ENCODE assay signal across 36 cellular contexts in the genomic region with DNA sequence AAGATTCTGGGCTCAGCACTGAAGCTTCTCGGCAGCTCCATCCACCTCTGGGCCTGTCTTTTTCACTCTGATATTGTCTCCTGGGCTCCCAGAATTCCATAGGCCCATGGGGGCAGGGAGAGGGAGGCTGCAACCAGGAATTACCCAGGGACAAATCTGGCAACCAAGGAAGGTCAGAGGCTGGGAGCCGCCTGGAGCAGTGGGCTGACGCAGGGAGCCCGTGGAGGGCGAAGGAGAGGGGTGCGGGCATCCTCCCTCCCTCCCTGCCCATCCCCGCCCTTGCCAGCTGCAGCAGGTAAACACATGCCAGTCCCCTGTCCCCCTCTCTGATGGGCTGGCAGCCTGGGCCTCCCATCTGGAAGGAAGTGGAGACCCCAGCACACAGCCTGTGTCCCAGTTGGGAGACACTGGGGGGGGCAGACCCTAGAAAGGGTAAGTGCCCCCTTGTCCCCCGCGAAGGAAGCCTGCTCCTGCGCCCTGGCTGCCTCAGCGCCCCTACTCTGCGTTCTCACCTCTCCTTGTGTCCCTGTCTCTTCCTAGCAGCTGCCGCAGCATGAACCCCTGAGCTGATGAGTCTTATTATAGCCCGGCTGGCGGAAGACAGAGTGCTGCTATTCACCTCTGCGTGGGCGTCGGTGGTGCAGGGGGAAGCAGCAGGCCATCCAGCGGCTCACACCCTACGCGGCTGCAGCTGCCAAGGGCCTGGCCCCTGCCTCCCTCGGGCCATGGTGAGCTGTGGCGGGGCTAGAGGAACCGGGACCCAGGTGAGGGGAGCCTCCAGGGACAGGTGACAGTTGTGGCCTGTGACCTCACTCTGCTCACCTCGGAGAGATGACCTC. TPM values are rescaled to one million over a fixed set of nuclear protein-coding genes. Genes with fewer than 3 reads are reported as not detected.
DNase-seq lines count a peak whose midpoint lies in the region; ATAC-seq and TF ChIP-seq lines count a peak whose summit lies in the region.
"Had no signal": no experiment of that assay in that cellular context is flagged by ENCODE, and none has a peak within 500 bp of the region (broad histone marks: within the 10 kb centered on the region; RNA-seq: fewer than 3 reads in every experiment).

No MANE protein-coding gene starts in this region.

- H3K4me2 ChIP-seq in BLaER1 treated with 17β-estradiol and CSF1 and Interleukin-3, amounts not matched to agents 10 nM and 100 nM, result peak overlapping the region; percentile 82 to 97 (median 96)
- no peak overlapping the region for H3K4me2 ChIP-seq in Karpas-422 (ENCODE audit: low read depth, low read length, poor library complexity, severe bottlenecking)
- H3K4me2 ChIP-seq: KMS-11, neural progenitor cell had no signal

- H3K9me2 ChIP-seq in Karpas-422 (replicated peaks; ENCODE audit: insufficient read depth, low read length), result no peaks in the 10 kb centered on the region

- H3K27ac ChIP-seq in BLaER1 treated with 17β-estradiol and CSF1 and Interleukin-3, amounts not matched to agents 10 nM and 100 nM, result peak overlapping the region in 9 of 11 experiments; percentile 9 to 84 (median 66); a peak in 17 of 22 replicates
- no peak overlapping the region for H3K27ac ChIP-seq in HEK293 (ENCODE audit: extremely low read depth, low read depth, low read length)
- H3K27ac ChIP-seq in RWPE2 (ENCODE audit: poor library complexity, severe bottlenecking), result no peak overlapping the region
- no peak overlapping the region for H3K27ac ChIP-seq in Karpas-422 (ENCODE audit: low read length)
- H3K27ac ChIP-seq: heart left ventricle, KMS-11, neural progenitor cell, right lobe of liver, upper lobe of right lung, WERI-Rb-1 had no signal

- H3K27me3 Mint-ChIP-seq in memory B cell, result peaks cover 21% of the 10 kb centered on the region

- H3K36me3 ChIP-seq in BLaER1 treated with 17β-estradiol and CSF1 and Interleukin-3, amounts not matched to agents 10 nM and 100 nM, result peaks cover 0 to 4% (median 0%) of the 10 kb centered on the region in 11 experiments; a peak in 2 of 22 replicates
- H3K36me3 ChIP-seq in HEK293 (ENCODE audit: control insufficient read depth in 2 of 2, insufficient read depth in 1 of 2, low read length in 2 of 2) (no peaks in the 10 kb centered on the region), RWPE2 (ENCODE audit: low read depth) (no peaks in the 10 kb centered on the region), Karpas-422 (ENCODE audit: insufficient read depth, low read length) (no peaks in the 10 kb centered on the region)
- H3K36me3 ChIP-seq: heart left ventricle, neural progenitor cell, right lobe of liver, upper lobe of right lung, WERI-Rb-1 had no signal

- H3K79me2 ChIP-seq in Karpas-422 (ENCODE audit: low read length), result no peaks in the 10 kb centered on the region

- DNase-seq in RWPE2 (ENCODE audit: low spot score) (peak; percentile 70), memory B cell (ENCODE audit: low spot score in 2 of 2) (no peak), Karpas-422 (no peak), NCI-H2081 (lab: John Stamatoyannopoulos, UW) (no peak), NCI-H524 treated with DMSO at 0.1 percent for 48 hours (lab: John Stamatoyannopoulos, UW) (no peak)
- DNase-seq: activated CD4-positive, alpha-beta T cell treated with anti-CD3 and anti-CD28 coated beads for 48 hours; activated CD8-positive, alpha-beta memory T cell treated with anti-CD3 and anti-CD28 coated beads for 24 hours; activated effector memory CD4-positive, alpha-beta T cell treated with Interleukin-2 at 50 U/mL for 16 hours; activated naive CD8-positive, alpha-beta T cell treated with anti-CD3 and anti-CD28 coated beads, Interleukin-2, amount 10 ng/mL, durations not matched to agents 7 days and 5 days; CD4-positive, alpha-beta memory T cell; cortex of kidney; foreskin fibroblast; H9; mammary epithelial cell; NCI-H187; NK-92 treated with Interleukin-12 subunit alpha and Interleukin-12 subunit beta, amount 100 ng/mL, for 24 hours; PC-3; stimulated activated CD4-positive, alpha-beta T cell treated with anti-CD3 and anti-CD28 coated beads, Interleukin-12 subunit alpha, Interleukin-12 subunit beta, amount 100 ng/mL, for 4 hours; stimulated activated CD4-positive, alpha-beta T cell treated with anti-CD3 and anti-CD28 coated beads, Interleukin-4, amount 100 ng/mL, for 1 hour; upper lobe of right lung; WERI-Rb-1 had no signal

- peaks cover 66 to 100% (median 100%) of the 10 kb centered on the region in 10 experiments for H3K4me1 ChIP-seq in BLaER1 treated with 17β-estradiol and CSF1 and Interleukin-3, amounts not matched to agents 10 nM and 100 nM
- H3K4me1 ChIP-seq in HEK293 (ENCODE audit: control insufficient read depth, insufficient read depth, low read length) (no peaks in the 10 kb centered on the region), RWPE2 (ENCODE audit: insufficient read depth, poor library complexity, severe bottlenecking) (no peaks in the 10 kb centered on the region), Karpas-422 (ENCODE audit: low read length) (no peaks in the 10 kb centered on the region)
- H3K4me1 ChIP-seq: right lobe of liver, upper lobe of right lung had no signal

- H3K4me1 Mint-ChIP-seq in memory B cell, result peaks cover 3% of the 10 kb centered on the region
- H3K4me1 Mint-ChIP-seq: activated naive CD8-positive, alpha-beta T cell treated with anti-CD3 and anti-CD28 coated beads, Interleukin-2, amount 10 ng/mL, durations not matched to agents 7 days and 5 days had no signal

- no peak overlapping the region for H3K4me3 Mint-ChIP-seq in memory B cell
- H3K4me3 Mint-ChIP-seq: activated naive CD8-positive, alpha-beta T cell treated with anti-CD3 and anti-CD28 coated beads, Interleukin-2, amount 10 ng/mL, durations not matched to agents 7 days and 5 days; CD4-positive, alpha-beta memory T cell; H9; neural progenitor cell had no signal

- H3K9me3 Mint-ChIP-seq in memory B cell, result no peaks in the 10 kb centered on the region
- H3K9me3 Mint-ChIP-seq: activated naive CD8-positive, alpha-beta T cell treated with anti-CD3 and anti-CD28 coated beads, Interleukin-2, amount 10 ng/mL, durations not matched to agents 7 days and 5 days; H9; neural progenitor cell had no signal

- peak overlapping the region in 10 of 11 experiments; percentile 21 to 78 (median 59); a peak in 17 of 22 replicates for H3K9ac ChIP-seq in BLaER1 treated with 17β-estradiol and CSF1 and Interleukin-3, amounts not matched to agents 10 nM and 100 nM
- H3K9ac ChIP-seq in Karpas-422 (ENCODE audit: low read length), result no peak overlapping the region
- H3K9ac ChIP-seq: KMS-11, neural progenitor cell had no signal

- H3K27ac Mint-ChIP-seq in memory B cell, result no peak overlapping the region
- H3K27ac Mint-ChIP-seq: activated naive CD8-positive, alpha-beta T cell treated with anti-CD3 and anti-CD28 coated beads, Interleukin-2, amount 10 ng/mL, durations not matched to agents 7 days and 5 days; CD4-positive, alpha-beta memory T cell; H9; neural progenitor cell had no signal

- CTCF ChIA-PET in HEK293 (lab: Yijun Ruan, JAX), result no interaction called here

- no peaks in the 10 kb centered on the region for H4K20me1 ChIP-seq in BLaER1 treated with 17β-estradiol and CSF1 and Interleukin-3, amounts not matched to agents 10 nM and 100 nM
- H4K20me1 ChIP-seq in Karpas-422 (ENCODE audit: insufficient read depth, low read depth, low read length), result no peaks in the 10 kb centered on the region

- H2AFZ ChIP-seq in Karpas-422 (ENCODE audit: low read length), result no peak overlapping the region
- H2AFZ ChIP-seq: neural progenitor cell had no signal

- TF ChIP-seq CTCF in HEK293 (tag by site-specific recombination; IDR thresholded peaks at IDR 0.05), result no peak
- no peak for TF ChIP-seq CTCF in RWPE2 (IDR thresholded peaks at IDR 0.05; ENCODE audit: poor library complexity, severe bottlenecking)

- POLR2A ChIA-PET in HEK293 (lab: Yijun Ruan, JAX), result no interaction called here

- H3K4me3 ChIP-seq in BLaER1 treated with 17β-estradiol and CSF1 and Interleukin-3, amounts not matched to agents 10 nM and 100 nM, result peak overlapping the region in 5 of 10 experiments; percentile 26 to 45 (median 38); a peak in 9 of 20 replicates
- no peak overlapping the region for H3K4me3 ChIP-seq in HEK293 (ENCODE audit: low read depth, low read length)
- H3K4me3 ChIP-seq in RWPE2 (ENCODE audit: severe bottlenecking), result no peak overlapping the region
- H3K4me3 ChIP-seq in Karpas-422 (ENCODE audit: low read length), result no peak overlapping the region
- H3K4me3 ChIP-seq: heart left ventricle, neural progenitor cell, right lobe of liver, upper lobe of right lung had no signal

- ATAC-seq in RWPE2 (ENCODE audit: low read depth), result no peak
- peak; percentile 21 for ATAC-seq in memory B cell (ENCODE audit: low read depth)
- ATAC-seq in HG03520 (IDR thresholded peaks at IDR 0.05; ENCODE audit: unreplicated experiment), result no peak
- ATAC-seq: esophagus mucosa, heart left ventricle, PC-3, right lobe of liver, Right ventricle myocardium inferior, upper lobe of right lung had no signal

- H3K9me3 ChIP-seq in BLaER1 treated with 17β-estradiol and CSF1 and Interleukin-3, amounts not matched to agents 10 nM and 100 nM (replicated peaks in 1 of 11), result no peaks in the 10 kb centered on the region
- H3K9me3 ChIP-seq in HEK293 (ENCODE audit: control insufficient read depth, insufficient read depth, low read depth, low read length) (no peaks in the 10 kb centered on the region), RWPE2 (ENCODE audit: severe bottlenecking) (no peaks in the 10 kb centered on the region), Karpas-422 (ENCODE audit: low read length) (no peaks in the 10 kb centered on the region)
- H3K9me3 ChIP-seq: heart left ventricle, right lobe of liver, upper lobe of right lung had no signal

- no peaks in the 10 kb centered on the region for H3K36me3 Mint-ChIP-seq in memory B cell
- H3K36me3 Mint-ChIP-seq: activated naive CD8-positive, alpha-beta T cell treated with anti-CD3 and anti-CD28 coated beads, Interleukin-2, amount 10 ng/mL, durations not matched to agents 7 days and 5 days; CD4-positive, alpha-beta memory T cell; neural progenitor cell had no signal

- H3K27me3 ChIP-seq in BLaER1 treated with 17β-estradiol and CSF1 and Interleukin-3, amounts not matched to agents 10 nM and 100 nM, result no peaks in the 10 kb centered on the region
- H3K27me3 ChIP-seq in RWPE2 (ENCODE audit: insufficient read depth, poor library complexity, severe bottlenecking), result peaks cover 49% of the 10 kb centered on the region
- no peaks in the 10 kb centered on the region for H3K27me3 ChIP-seq in Karpas-422 (ENCODE audit: low read length)
- H3K27me3 ChIP-seq: right lobe of liver had no signal

TF ChIP-seq in HEK293, 187 proteins besides CTCF, POLR2A, EP300 and RAD21:
- TF ChIP-seq EGR2 (tag by site-specific recombination; IDR thresholded peaks at IDR 0.05; ENCODE audit: low read depth) (peak; percentile 35; the same call in 1 of the 2 replicates), ZNF654 (tag by site-specific recombination; IDR thresholded peaks at IDR 0.05; ENCODE audit: low read depth) (no peak), ZNF138 (tag by site-specific recombination; IDR thresholded peaks at IDR 0.05; ENCODE audit: borderline replicate concordance) (no peak), ZFHX2 (tag by site-specific recombination; conservative IDR thresholded peaks at IDR 0.05) (peak; percentile 72)

RNA-seq across cellular contexts. Expression of a gene that starts 6.7 kb away (rescaled TPM):
- total RNA-seq in Karpas-422 (2014; rRNA removed; shearing (Covaris generic); ENCODE audit: low replicate concordance), result not detected in 2 replicates
- total RNA-seq: activated naive CD8-positive, alpha-beta T cell treated with anti-CD3 and anti-CD28 coated beads, Interleukin-2, amount 10 ng/mL, durations not matched to agents 7 days and 5 days; astrocyte; cardiac septum; CD4-positive, alpha-beta memory T cell; esophagus mucosa; H9; heart left ventricle; HT-29; mammary epithelial cell; NCI-H460; PC-3; posterior vena cava; right lobe of liver; Right ventricle myocardium inferior; subcutaneous adipose tissue; upper lobe of right lung had no signal

Comparison
In these comparisons a context has a peak if more than half of its experiments do, and no peak if none do; other contexts are left out.
1. H3K27ac ChIP-seq: peak in BLaER1 treated with 17β-estradiol and CSF1 and Interleukin-3, amounts not matched to agents 10 nM and 100 nM (9 of 11); none in HEK293 (single experiment), RWPE2 (single experiment) and Karpas-422 (single experiment).